8 cellular contexts compared by ENCODE assay signal in genomic region chr7:140653319-140654108, GRCh38. TPM values are rescaled to one million over a fixed set of nuclear protein-coding genes. Genes with fewer than 3 reads are reported as not detected.
DNase-seq lines count a peak whose midpoint lies in the region; ATAC-seq, FAIRE-seq and TF ChIP-seq lines count a peak whose summit lies in the region.

No MANE protein-coding gene starts in this region.

- H3K4me1 Mint-ChIP-seq in nephron, result peaks cover 25% of the 10 kb centered on the region

- DNase-seq in 8988T (peak; percentile 31), NCI-H2029 (lab: John Stamatoyannopoulos, UW) (peak; percentile 67), UCSD-AML1 (lab: John Stamatoyannopoulos, UW; ENCODE audit: unreplicated experiment) (peak; percentile 13), fibroblast of lung (ENCODE audit: low read depth in 2 of 2) (peak; percentile 59 to 85)

- peak; percentile 76 to 88 for TF ChIP-seq CTCF in fibroblast of lung (conservative IDR thresholded peaks at IDR 0.05 in 1 of 2, IDR thresholded peaks at IDR 0.05 in 1 of 2; ENCODE audit: low read depth in 1 of 2, low read length in 2 of 2)
- TF ChIP-seq CTCF in nephron (IDR thresholded peaks at IDR 0.05; ENCODE audit: unreplicated experiment in 3 of 3), result peak; percentile 74 to 96 (median 88)

- no peak overlapping the region for H3K4me2 ChIP-seq in fibroblast of lung (ENCODE audit: extremely low read depth, insufficient read depth, low read length)

- H3K27me3 ChIP-seq in fibroblast of lung (ENCODE audit: control insufficient read depth, insufficient read depth, low read length), result no peaks in the 10 kb centered on the region

- H4K20me1 ChIP-seq in fibroblast of lung (ENCODE audit: control insufficient read depth, extremely low read depth, insufficient read depth, low read length), result no peaks in the 10 kb centered on the region

- no peaks in the 10 kb centered on the region for H3K9me3 Mint-ChIP-seq in nephron

- no peak overlapping the region for H3K9ac ChIP-seq in fibroblast of lung (ENCODE audit: insufficient read depth, low read length)

- no peak overlapping the region for H3K4me3 ChIP-seq in fibroblast of lung (replicated peaks in 1 of 4; ENCODE audit: control extremely low read depth in 1 of 4, insufficient read depth in 1 of 4, low read depth in 3 of 4, low read length in 4 of 4)

- no peak overlapping the region for H3K4me3 Mint-ChIP-seq in nephron

- H3K79me2 ChIP-seq in fibroblast of lung (ENCODE audit: control insufficient read depth, insufficient read depth, low read length), result no peaks in the 10 kb centered on the region

- peak overlapping the region; percentile 22 to 61 (median 57) for H3K27ac Mint-ChIP-seq in nephron

- peak; percentile 40 for FAIRE-seq in G401.6 (lab: Jason Lieb, UNC)

- H3K36me3 ChIP-seq in fibroblast of lung (ENCODE audit: control insufficient read depth, insufficient read depth, low read length), result no peaks in the 10 kb centered on the region

- no peak overlapping the region for H3K27ac ChIP-seq in fibroblast of lung (ENCODE audit: insufficient read depth, low read length)

- H2AFZ ChIP-seq in fibroblast of lung (ENCODE audit: low read length), result no peak overlapping the region

- no peaks in the 10 kb centered on the region for H3K9me3 ChIP-seq in fibroblast of lung (ENCODE audit: control insufficient read depth, insufficient read depth, low read depth, low read length)

- ATAC-seq in GM18519 (IDR thresholded peaks at IDR 0.05; ENCODE audit: low FRiP score, unreplicated experiment) (no peak), GM21423 (IDR thresholded peaks at IDR 0.05; ENCODE audit: unreplicated experiment) (no peak)

- H3K4me1 ChIP-seq in fibroblast of lung (ENCODE audit: control insufficient read depth, extremely low read depth, insufficient read depth, low read length), result peaks cover 3% of the 10 kb centered on the region

- peaks cover 8% of the 10 kb centered on the region for H3K27me3 Mint-ChIP-seq in nephron (ENCODE audit: low read depth)

- no peaks in the 10 kb centered on the region for H3K36me3 Mint-ChIP-seq in nephron (ENCODE audit: low read depth)

RNA-seq across cellular contexts. Expression of gene DENND2A, which starts 12.9 kb away (rescaled TPM):
- total RNA-seq in fibroblast of lung, result 39.0 and 40.8 TPM in 2 replicates
- polyA plus RNA-seq in fibroblast of lung, result 25.8 and 30.6 TPM in 2 replicates
- polyA plus RNA-seq in fibroblast of lung (2012), result 30.7 and 33.8 TPM in 2 replicates
- 53.6 and 70.6 TPM in 2 replicates for polyA minus RNA-seq in fibroblast of lung (ENCODE audit: low replicate concordance)

RNA-seq across cellular contexts. Expression of gene ADCK2, which starts 19.2 kb away (rescaled TPM):
- 24.9 and 37.5 TPM in 2 replicates for total RNA-seq in fibroblast of lung
- polyA plus RNA-seq in fibroblast of lung, result 7.1 and 9.5 TPM in 2 replicates
- polyA plus RNA-seq in fibroblast of lung (2012), result 7.9 and 11.0 TPM in 2 replicates
- 7.0 and 12.7 TPM in 2 replicates for polyA minus RNA-seq in fibroblast of lung (ENCODE audit: low replicate concordance)

RNA-seq across cellular contexts. Expression of gene NDUFB2, which starts 43.0 kb away (rescaled TPM):
- total RNA-seq in fibroblast of lung, result 44.9 and 116 TPM in 2 replicates
- polyA plus RNA-seq in fibroblast of lung, result 283 and 307 TPM in 2 replicates
- 363 and 375 TPM in 2 replicates for polyA plus RNA-seq in fibroblast of lung (2012)
- 98.1 and 104 TPM in 2 replicates for polyA minus RNA-seq in fibroblast of lung (ENCODE audit: low replicate concordance)

Comparison
In these comparisons a context has a peak if more than half of its experiments do, and no peak if none do; other contexts are left out.
1. DNase-seq: peak in every context shown above with its lines; median percentile 72 in fibroblast of lung; 67 in NCI-H2029; 31 in 8988T; 13 in UCSD-AML1.